Comparison of ENCODE assay signal across 22 cellular contexts in genomic region chr12:664779-665092, GRCh38. TPM values are rescaled to one million over a fixed set of nuclear protein-coding genes. Genes with fewer than 3 reads are reported as not detected.
"Had no signal": no experiment of that assay in that cellular context is flagged by ENCODE, and none has a peak within 500 bp of the region (broad histone marks: within the 10 kb centered on the region; RNA-seq: fewer than 3 reads in every experiment).

No MANE protein-coding gene starts in this region.

- ATAC-seq: body of pancreas; foreskin keratinocyte; left ventricle myocardium superior; naive thymus-derived CD8-positive, alpha-beta T cell; right cardiac atrium; stimulated activated naive CD8-positive, alpha-beta T cell treated with anti-CD3 and anti-CD28 coated beads, Interleukin-15, Interleukin-2, amounts not matched to agents 100 U/mL and 50 U/mL, for 24 hours; upper lobe of right lung had no signal

- H3K27ac Mint-ChIP-seq: activated B cell treated with CpG ODN at 0.5 μM for 24 hours; activated naive CD4-positive, alpha-beta T cell treated with anti-CD3 and anti-CD28 coated beads, Interleukin-2, amount 10 ng/mL, durations not matched to agents 7 days and 5 days; T-helper 2 cell treated with Interferon-gamma antibody and Interleukin-4, amounts not matched to agents 5 μg/mL and 100 μg/mL, for 36 hours had no signal

- H3K9me3 Mint-ChIP-seq: activated B cell treated with CpG ODN at 0.5 μM for 24 hours; activated naive CD4-positive, alpha-beta T cell treated with anti-CD3 and anti-CD28 coated beads, Interleukin-2, amount 10 ng/mL, durations not matched to agents 7 days and 5 days; central memory CD8-positive, alpha-beta T cell; naive thymus-derived CD8-positive, alpha-beta T cell; T-helper 2 cell treated with Interferon-gamma antibody and Interleukin-4, amounts not matched to agents 5 μg/mL and 100 μg/mL, for 36 hours had no signal

- H3K27ac ChIP-seq: body of pancreas, foreskin keratinocyte, prostate gland, suprapubic skin, upper lobe of right lung had no signal

- H3K27me3 Mint-ChIP-seq: activated B cell treated with CpG ODN at 0.5 μM for 24 hours; central memory CD8-positive, alpha-beta T cell; naive thymus-derived CD8-positive, alpha-beta T cell had no signal

- H3K9me3 ChIP-seq: body of pancreas, prostate gland, suprapubic skin, upper lobe of right lung had no signal

- H3K4me3 ChIP-seq: body of pancreas, prostate gland, suprapubic skin, upper lobe of right lung had no signal

- H3K27me3 ChIP-seq: body of pancreas, suprapubic skin, upper lobe of right lung had no signal

- H3K36me3 ChIP-seq: prostate gland, suprapubic skin, upper lobe of right lung had no signal

- H3K4me3 Mint-ChIP-seq: activated B cell treated with CpG ODN at 0.5 μM for 24 hours; activated naive CD4-positive, alpha-beta T cell treated with anti-CD3 and anti-CD28 coated beads, Interleukin-2, amount 10 ng/mL, durations not matched to agents 7 days and 5 days; central memory CD8-positive, alpha-beta T cell; T-helper 2 cell treated with Interferon-gamma antibody and Interleukin-4, amounts not matched to agents 5 μg/mL and 100 μg/mL, for 36 hours had no signal

- DNase-seq: activated B cell treated with CpG ODN at 0.5 μM for 24 hours; activated CD4-positive, alpha-beta T cell treated with anti-CD3 and anti-CD28 coated beads for 48 hours; activated naive CD4-positive, alpha-beta T cell treated with anti-CD3 and anti-CD28 coated beads, Interleukin-2, amount 10 ng/mL, durations not matched to agents 7 days and 5 days; amniotic stem cell; body of pancreas; effector memory CD4-positive, alpha-beta T cell; foreskin keratinocyte; glutamatergic neuron; left ventricle myocardium superior; mesenchymal stem cell; naive thymus-derived CD8-positive, alpha-beta T cell; right cardiac atrium; small intestine; stimulated activated CD4-positive, alpha-beta T cell treated with anti-CD3 and anti-CD28 coated beads, Interleukin-4, amount 100 ng/mL, for 4 hours; stimulated activated CD8-positive, alpha-beta memory T cell treated with anti-CD3 and anti-CD28 coated beads, Interleukin-4, amount 100 ng/mL, for 48 hours; stimulated activated naive CD8-positive, alpha-beta T cell treated with anti-CD3 and anti-CD28 coated beads, Interleukin-15, Interleukin-2, amounts not matched to agents 100 U/mL and 50 U/mL, for 24 hours; upper lobe of right lung had no signal

- H3K4me1 ChIP-seq: body of pancreas, foreskin keratinocyte had no signal

- H3K36me3 Mint-ChIP-seq: activated naive CD4-positive, alpha-beta T cell treated with anti-CD3 and anti-CD28 coated beads, Interleukin-2, amount 10 ng/mL, durations not matched to agents 7 days and 5 days; naive thymus-derived CD8-positive, alpha-beta T cell had no signal

RNA-seq across cellular contexts. Expression of gene NINJ2, which starts 1.5 kb away (rescaled TPM):
- total RNA-seq: kidney epithelial cell had no signal
